In the genomic region with DNA sequence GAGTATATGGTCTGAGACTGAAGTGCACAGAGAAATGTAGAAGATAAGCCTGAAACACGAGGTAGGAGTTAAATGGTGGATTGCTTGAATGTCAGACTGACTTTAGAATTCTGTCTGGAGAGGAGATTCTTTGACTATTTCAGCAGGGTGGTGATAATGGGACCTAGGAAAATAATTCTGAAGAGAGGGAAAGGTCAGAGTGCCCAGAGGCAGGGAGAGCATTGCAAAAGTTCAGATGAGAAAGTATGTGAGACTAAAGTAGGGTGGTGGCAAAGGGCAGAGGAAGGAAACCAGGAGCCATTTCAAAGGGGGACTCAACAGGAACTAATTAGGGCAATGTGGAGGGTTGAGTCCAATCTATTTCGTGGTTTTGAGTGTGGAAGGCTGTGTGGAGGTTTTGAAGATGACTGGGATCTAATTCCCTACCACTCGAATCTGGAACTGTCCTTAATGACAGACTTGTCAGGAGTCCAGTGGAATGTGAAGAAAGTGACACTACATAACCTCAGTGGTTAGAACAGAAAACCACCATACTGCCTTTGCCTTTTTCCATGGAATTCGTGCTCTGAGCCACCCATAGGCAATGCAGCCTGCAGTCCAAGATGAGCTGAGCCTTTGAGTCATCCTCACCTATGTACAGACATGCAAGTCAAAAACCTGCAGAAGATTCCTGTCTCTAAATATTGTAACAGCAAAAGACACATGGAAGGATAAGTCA, we compare ENCODE assay signal across 13 cellular contexts. TPM values are rescaled to one million over a fixed set of nuclear protein-coding genes. Genes with fewer than 3 reads are reported as not detected.
DNase-seq lines count a peak whose midpoint lies in the region; ATAC-seq, FAIRE-seq and TF ChIP-seq lines count a peak whose summit lies in the region.
"Had no signal": no experiment of that assay in that cellular context is flagged by ENCODE, and none has a peak within 500 bp of the region (broad histone marks: within the 10 kb centered on the region; RNA-seq: fewer than 3 reads in every experiment).

No MANE protein-coding gene starts in this region.

- ATAC-seq in HG02588 (IDR thresholded peaks at IDR 0.05; ENCODE audit: unreplicated experiment), result no peak
- ATAC-seq in HG02840 (IDR thresholded peaks at IDR 0.05; ENCODE audit: low FRiP score, unreplicated experiment), result no peak
- ATAC-seq in HG02884 (IDR thresholded peaks at IDR 0.05; ENCODE audit: unreplicated experiment), result no peak
- ATAC-seq: right cardiac atrium had no signal

- H3K79me1 ChIP-seq in trophoblast cell (ENCODE audit: low read length), result no peaks in the 10 kb centered on the region

- H2BK12ac ChIP-seq in trophoblast cell (ENCODE audit: low read length), result no peak overlapping the region

- no peak overlapping the region for H3K4me2 ChIP-seq in trophoblast cell (ENCODE audit: low read length)

- DNase-seq in EL (peak; percentile 84), RCC 7860 (ENCODE audit: low spot score) (peak; percentile 84), choroid plexus epithelial cell (ENCODE audit: low read depth) (peak; percentile 79), trophoblast cell (peak; percentile 89 to 94)
- DNase-seq: activated CD4-positive, alpha-beta T cell treated with anti-CD3 and anti-CD28 coated beads for 48 hours; NCI-H1105 treated with DMSO at 0.1 percent for 48 hours; NCI-H774; right cardiac atrium had no signal

- peaks cover 0 to 2% of the 10 kb centered on the region in 2 experiments for H3K4me1 ChIP-seq in trophoblast cell (ENCODE audit: control insufficient read depth in 1 of 2, insufficient read depth in 2 of 2, low read length in 2 of 2)

- peaks cover 3 to 4% of the 10 kb centered on the region in 2 experiments for H3K36me3 ChIP-seq in trophoblast cell (ENCODE audit: control insufficient read depth in 1 of 2, insufficient read depth in 2 of 2, low read length in 2 of 2)

- no peak overlapping the region for H4K91ac ChIP-seq in trophoblast cell (ENCODE audit: low read depth, low read length)

- no peaks in the 10 kb centered on the region for H3K9me3 ChIP-seq in trophoblast cell (ENCODE audit: insufficient read depth, low read depth, low read length)

- no peak overlapping the region for H3K14ac ChIP-seq in trophoblast cell (ENCODE audit: low read length)

- no peak overlapping the region for H3K27ac ChIP-seq in trophoblast cell (ENCODE audit: low read depth, low read length)
- H3K27ac ChIP-seq: SK-N-MC had no signal

- peak; percentile 97 for FAIRE-seq in RCC 7860 (lab: Jason Lieb, UNC)
- FAIRE-seq: endometrium had no signal

- whole genome bisulfite sequencing in trophoblast cell (ENCODE audit: extremely low coverage, insufficient coverage, insufficient read length), result no CpG with 5 or more reads among the region's 4 CpGs

- no peak overlapping the region for H2AK5ac ChIP-seq in trophoblast cell (ENCODE audit: low read length)

- no peak overlapping the region for H2BK5ac ChIP-seq in trophoblast cell (ENCODE audit: low read depth, low read length, poor library complexity)

- no peak overlapping the region for H2AFZ ChIP-seq in trophoblast cell (ENCODE audit: insufficient read depth, low read length, poor library complexity)

- H3K27me3 ChIP-seq in trophoblast cell (ENCODE audit: insufficient read depth, low read length), result no peaks in the 10 kb centered on the region

- no peak overlapping the region for H3K4me3 ChIP-seq in choroid plexus epithelial cell (ENCODE audit: low read depth, low read length)
- H3K4me3 ChIP-seq in trophoblast cell (ENCODE audit: low read depth, low read length), result no peak overlapping the region
- H3K4me3 ChIP-seq: SK-N-MC had no signal

- H3K23ac ChIP-seq in trophoblast cell (ENCODE audit: low read length), result no peak overlapping the region

- no peak overlapping the region for H3K9ac ChIP-seq in trophoblast cell (ENCODE audit: low read length)

- no peak overlapping the region for H3K4ac ChIP-seq in trophoblast cell (ENCODE audit: low read depth, low read length)

- H4K12ac ChIP-seq in trophoblast cell (ENCODE audit: low read depth, low read length), result no peak overlapping the region

- no peak for TF ChIP-seq CTCF in choroid plexus epithelial cell (conservative IDR thresholded peaks at IDR 0.05; ENCODE audit: low read depth, low read length)

- no peak overlapping the region for H2BK120ac ChIP-seq in trophoblast cell (ENCODE audit: insufficient read depth, low read length, poor library complexity)

- H3K79me2 ChIP-seq in trophoblast cell (ENCODE audit: control insufficient read depth, insufficient read depth, low read length, poor library complexity), result no peaks in the 10 kb centered on the region

- no peak overlapping the region for H4K8ac ChIP-seq in trophoblast cell (ENCODE audit: low read depth, low read length)

- no peak overlapping the region for H3K18ac ChIP-seq in trophoblast cell (ENCODE audit: low read length)

RNA-seq across cellular contexts. Expression of a gene that starts 16.1 kb away (rescaled TPM):
- polyA plus RNA-seq in trophoblast cell (2013), result 17.9 and 18.8 TPM in 2 replicates

RNA-seq across cellular contexts. Expression of a gene that starts 45.6 kb away (rescaled TPM):
- polyA plus RNA-seq in trophoblast cell (2013), result not detected in 2 replicates
- polyA plus RNA-seq: right cardiac atrium had no signal

RNA-seq across cellular contexts. Expression of a gene that starts 54.6 kb away (rescaled TPM):
- 111 and 117 TPM in 2 replicates for polyA plus RNA-seq in trophoblast cell (2013)
